ENCODE assay signal across 15 cellular contexts in genomic region chr4:4670869-4671268, GRCh38.
"Had no signal": no experiment of that assay in that cellular context is flagged by ENCODE, and none has a peak within 500 bp of the region (broad histone marks: within the 10 kb centered on the region; RNA-seq: fewer than 3 reads in every experiment).

No MANE protein-coding gene starts in this region.

- H3K27me3 ChIP-seq: cardiac muscle cell, gastroesophageal sphincter, pancreas, testis had no signal

- H3K27ac ChIP-seq: cardiac muscle cell, gastroesophageal sphincter, pancreas, testis had no signal

- H3K9me3 ChIP-seq: gastroesophageal sphincter, pancreas, testis had no signal

- ATAC-seq: activated CD4-positive, alpha-beta T cell treated with anti-CD3 and anti-CD28 coated beads for 36 hours; gastroesophageal sphincter; left ventricle myocardium superior; pancreas; stimulated activated naive CD8-positive, alpha-beta T cell treated with anti-CD3 and anti-CD28 coated beads, Interleukin-15, amount 100 ng/mL, for 72 hours had no signal

- H3K36me3 ChIP-seq: cardiac muscle cell, gastroesophageal sphincter, pancreas had no signal

- H3K4me1 ChIP-seq: gastroesophageal sphincter, pancreas, testis had no signal

- H3K4me3 ChIP-seq: cardiac muscle cell, gastroesophageal sphincter, pancreas, testis had no signal

- DNase-seq: activated CD4-positive, alpha-beta memory T cell treated with anti-CD3 and anti-CD28 coated beads, Interleukin-2, amount 10 ng/mL, durations not matched to agents 7 days and 5 days; activated CD4-positive, alpha-beta T cell treated with anti-CD3 and anti-CD28 coated beads for 36 hours; activated gamma-delta T cell treated with Interleukin-2 at 50 U/mL for 16 hours; activated naive CD8-positive, alpha-beta T cell treated with anti-CD3 and anti-CD28 coated beads for 36 hours; activated T-cell treated with anti-CD3 and anti-CD28 coated beads, Interleukin-2, amount 50 U/mL, for 48 hours; effector CD4-positive, alpha-beta T cell; left ventricle myocardium superior; pancreas; stimulated activated CD4-positive, alpha-beta T cell treated with anti-CD3 and anti-CD28 coated beads, Interleukin-15, amount 100 ng/mL, for 24 hours; stimulated activated CD4-positive, alpha-beta T cell treated with anti-CD3 and anti-CD28 coated beads, Interleukin-4, amount 100 ng/mL, for 4 hours; stimulated activated naive CD8-positive, alpha-beta T cell treated with anti-CD3 and anti-CD28 coated beads, Interleukin-15, amount 100 ng/mL, for 72 hours; T-helper 9 cell; testis had no signal
